In genomic region chr21:42784276-42784675, GRCh38 we compare ENCODE assay signal across 11 cellular contexts.
A peak's percentile ranks its signal among the peaks of the same experiment; 100 is the strongest.
DNase-seq lines count a peak whose midpoint lies in the region; ATAC-seq lines count a peak whose summit lies in the region.
"Had no signal": no experiment of that assay in that cellular context is flagged by ENCODE, and none has a peak within 500 bp of the region (broad histone marks: within the 10 kb centered on the region; RNA-seq: fewer than 3 reads in every experiment).

No MANE protein-coding gene starts in this region.

- peak overlapping the region; percentile 82 for H3K4me3 ChIP-seq in naive thymus-derived CD4-positive, alpha-beta T cell (ENCODE audit: low read length)

- peaks cover 21 to 32% of the 10 kb centered on the region in 2 donors for H3K4me1 Mint-ChIP-seq in effector memory CD8-positive, alpha-beta T cell (ENCODE audit: low read depth in 2 of 2)
- peaks cover 37 to 64% (median 51%) of the 10 kb centered on the region in 7 donors for H3K4me1 Mint-ChIP-seq in naive thymus-derived CD4-positive, alpha-beta T cell

- no peaks in the 10 kb centered on the region for H3K9me3 ChIP-seq in naive thymus-derived CD4-positive, alpha-beta T cell (ENCODE audit: control insufficient read depth in 2 of 3, low read length in 3 of 3)

- peak overlapping the region; percentile 98 to 99 for H3K27ac Mint-ChIP-seq in effector memory CD8-positive, alpha-beta T cell
- peak overlapping the region; percentile 98 to 100 (median 99) for H3K27ac Mint-ChIP-seq in naive thymus-derived CD4-positive, alpha-beta T cell
- H3K27ac Mint-ChIP-seq: type B pancreatic cell had no signal

- peaks cover 14 to 44% of the 10 kb centered on the region in 2 donors for H3K4me1 ChIP-seq in naive thymus-derived CD4-positive, alpha-beta T cell (ENCODE audit: control insufficient read depth in 2 of 2, insufficient read depth in 2 of 2, low read length in 2 of 2)

- H3K9me3 Mint-ChIP-seq in effector memory CD8-positive, alpha-beta T cell: no peaks in the 10 kb centered on the region
- no peaks in the 10 kb centered on the region for H3K9me3 Mint-ChIP-seq in naive thymus-derived CD4-positive, alpha-beta T cell
- H3K9me3 Mint-ChIP-seq: type B pancreatic cell had no signal

- peak; percentile 13 for DNase-seq in stimulated activated CD4-positive, alpha-beta T cell treated with anti-CD3 and anti-CD28 coated beads, Interleukin-4, amount 100 ng/mL, for 1 hour
- DNase-seq in stimulated activated CD4-positive, alpha-beta T cell treated with anti-CD3 and anti-CD28 coated beads, Interleukin-2, amount 100 ng/mL, for 48 hours: no peak
- DNase-seq in effector memory CD8-positive, alpha-beta T cell: no peak
- no peak for DNase-seq in naive thymus-derived CD4-positive, alpha-beta T cell
- no peak for DNase-seq in cerebellar nuclear complex (lab: John Stamatoyannopoulos, UW)
- no peak for DNase-seq in MV-4-11 (lab: John Stamatoyannopoulos, UW)
- DNase-seq in iPS-NIHi11 (ENCODE audit: low spot score): no peak
- DNase-seq in NCI-H2171 treated with DMSO at 0.1 percent for 48 hours (lab: John Stamatoyannopoulos, UW): no peak
- DNase-seq: foreskin melanocyte, NCI-H1092 had no signal

- POLR2A ChIA-PET in naive thymus-derived CD4-positive, alpha-beta T cell (lab: Charles Lee): interaction anchor here (1.0 to 5.7 kb wide), 6 partner anchors 8 to 130 kb away, joined by 3 to 37 read pairs (median 6); partner anchors contain the start of gene PDE9A

- no peaks in the 10 kb centered on the region for H3K36me3 Mint-ChIP-seq in effector memory CD8-positive, alpha-beta T cell (ENCODE audit: insufficient read depth)
- no peaks in the 10 kb centered on the region for H3K36me3 Mint-ChIP-seq in naive thymus-derived CD4-positive, alpha-beta T cell
- H3K36me3 Mint-ChIP-seq: type B pancreatic cell had no signal

- peak overlapping the region; percentile 71 to 84 for H3K4me3 Mint-ChIP-seq in effector memory CD8-positive, alpha-beta T cell
- H3K4me3 Mint-ChIP-seq in naive thymus-derived CD4-positive, alpha-beta T cell: peak overlapping the region; percentile 62 to 93 (median 86)
- H3K4me3 Mint-ChIP-seq: type B pancreatic cell had no signal

- ATAC-seq in effector memory CD8-positive, alpha-beta T cell (replicated peaks): peak; percentile 31
- ATAC-seq in naive thymus-derived CD4-positive, alpha-beta T cell: peak; percentile 36

- CTCF ChIA-PET in naive thymus-derived CD4-positive, alpha-beta T cell (lab: Charles Lee): interaction anchor here (0.6 to 1.3 kb wide), 2 partner anchors 35 to 191 kb away, joined by 3 read pairs; no protein-coding TSS in a partner anchor

- H3K36me3 ChIP-seq in naive thymus-derived CD4-positive, alpha-beta T cell (ENCODE audit: control insufficient read depth in 2 of 3, insufficient read depth in 3 of 3, low read length in 3 of 3): no peaks in the 10 kb centered on the region

- intact Hi-C loops in naive thymus-derived CD4-positive, alpha-beta T cell (cut with micrococcal nuclease): loop anchor here (1.0 to 5.0 kb wide), 5 partner anchors 34 to 95 kb away; partner anchors contain the start of gene WDR4 (in 1 of the 2)

- H3K27ac ChIP-seq in naive thymus-derived CD4-positive, alpha-beta T cell (ENCODE audit: low read depth, low read length): peak overlapping the region; percentile 89

- peaks cover 4 to 26% of the 10 kb centered on the region in 2 donors for H3K27me3 Mint-ChIP-seq in effector memory CD8-positive, alpha-beta T cell
- peaks cover 0 to 37% (median 0%) of the 10 kb centered on the region in 5 donors for H3K27me3 Mint-ChIP-seq in naive thymus-derived CD4-positive, alpha-beta T cell

- no peaks in the 10 kb centered on the region for H3K27me3 ChIP-seq in naive thymus-derived CD4-positive, alpha-beta T cell (ENCODE audit: control insufficient read depth in 2 of 2, insufficient read depth in 2 of 2, low read length in 2 of 2)
